In genomic region chr11:95067042-95067827, GRCh38 we compare ENCODE assay signal across 8 cellular contexts. TPM values are rescaled to one million over a fixed set of nuclear protein-coding genes. Genes with fewer than 3 reads are reported as not detected.
DNase-seq lines count a peak whose midpoint lies in the region; ATAC-seq and TF ChIP-seq lines count a peak whose summit lies in the region.

No MANE protein-coding gene starts in this region.

- peak in 52 of 56 donors; percentile 20 to 66 (median 49) for TF ChIP-seq CTCF in dorsolateral prefrontal cortex (IDR thresholded peaks at IDR 0.05 in 54 of 56, conservative IDR thresholded peaks at IDR 0.05 in 2 of 56; ENCODE audit: low read depth in 1 of 56, partially characterized antibody in 56 of 56)
- peak; percentile 70 for TF ChIP-seq CTCF in lower lobe of right lung (IDR thresholded peaks at IDR 0.05)

- H3K27ac ChIP-seq in dorsolateral prefrontal cortex (peak overlapping the region; percentile 88 to 99 (median 96)), lower lobe of right lung (peak overlapping the region; percentile 98)

- H3K27me3 ChIP-seq in dorsolateral prefrontal cortex (no peaks in the 10 kb centered on the region), lower lobe of right lung (ENCODE audit: low read depth) (no peaks in the 10 kb centered on the region)

- peak overlapping the region; percentile 68 to 96 (median 83) for H3K4me3 ChIP-seq in dorsolateral prefrontal cortex
- H3K4me3 ChIP-seq in lower lobe of right lung = peak overlapping the region; percentile 82

- intact Hi-C loops in dorsolateral prefrontal cortex (cut with DNase I) = loop anchor here (1.0 to 5.0 kb wide), 6 partner anchors 22 to 164 kb away; partner anchors contain the start of genes CWC15 (in 2 of the 2), ENDOD1 (in 2 of the 2), KDM4D (in 2 of the 2) and SESN3 (in 1 of the 2)
- intact Hi-C loops in lower lobe of right lung (cut with DNase I) = no loop called here

- no peaks in the 10 kb centered on the region for H3K9me3 ChIP-seq in lower lobe of right lung

- peaks cover 27% of the 10 kb centered on the region for H3K4me1 ChIP-seq in lower lobe of right lung

- no peaks in the 10 kb centered on the region for H3K36me3 ChIP-seq in lower lobe of right lung

- DNase-seq in AML-193 (lab: John Stamatoyannopoulos, UW) = peak; percentile 14 to 35
- DNase-seq in NCI-H446 treated with DMSO at 0.1 percent for 48 hours (lab: John Stamatoyannopoulos, UW) = peak; percentile 58
- peak; percentile 55 to 66 for DNase-seq in activated CD4-positive, alpha-beta T cell treated with anti-CD3 and anti-CD28 coated beads, Interleukin-2, amount 50 U/mL, for 24 hours (ENCODE audit: low read depth in 1 of 2, low spot score in 1 of 2)
- peak; percentile 73 to 89 (median 82) for DNase-seq in dorsolateral prefrontal cortex
- peak; percentile 88 for DNase-seq in lower lobe of right lung
- peak; percentile 40 to 67 (median 56) for DNase-seq in stimulated activated CD4-positive, alpha-beta T cell treated with anti-CD3 and anti-CD28 coated beads, TNF-alpha, amount 100 ng/mL, for 4 hours (ENCODE audit: low read depth in 3 of 3)

- peak; percentile 76 for ATAC-seq in GM18909 (IDR thresholded peaks at IDR 0.05; ENCODE audit: poor library complexity, unreplicated experiment)
- peak; percentile 66 for ATAC-seq in HG03175 (IDR thresholded peaks at IDR 0.05; ENCODE audit: unreplicated experiment)
- peak; percentile 90 to 91 for ATAC-seq in lower lobe of right lung

RNA-seq across cellular contexts. Expression of gene SRSF8, which starts 0.5 kb away (rescaled TPM):
- total RNA-seq in dorsolateral prefrontal cortex = 10 to 100 TPM; 28.1 to 69.4 (median 48.2) TPM
- 42.9 TPM for total RNA-seq in lower lobe of right lung

RNA-seq across cellular contexts. Expression of gene KDM4F, which starts 18.0 kb away (rescaled TPM):
- total RNA-seq in dorsolateral prefrontal cortex (not detected), lower lobe of right lung (not detected)

RNA-seq across cellular contexts. Expression of gene ENDOD1, which starts 22.4 kb away (rescaled TPM):
- total RNA-seq in dorsolateral prefrontal cortex (100 to 1,000 TPM in 11 of 120 experiments, 10 to 100 TPM in 109; 49.1 to 144 (median 71.1) TPM), lower lobe of right lung (30.4 TPM)

RNA-seq across cellular contexts. Expression of gene KDM4E, which starts 42.2 kb away (rescaled TPM):
- total RNA-seq in dorsolateral prefrontal cortex (not detected), lower lobe of right lung (not detected)

Comparison
In these comparisons a context has a peak if more than half of its experiments do, and no peak if none do; other contexts are left out.
1. Peak in every context shown above with its lines: DNase-seq, ATAC-seq, H3K4me3 ChIP-seq and H3K27ac ChIP-seq.
2. DNase-seq: peak in every context shown above with its lines; median percentile 88 in lower lobe of right lung; 82 in dorsolateral prefrontal cortex; 60 in activated CD4-positive, alpha-beta T cell treated with anti-CD3 and anti-CD28 coated beads, Interleukin-2, amount 50 U/mL, for 24 hours; 58 in NCI-H446 treated with DMSO at 0.1 percent for 48 hours; 56 in stimulated activated CD4-positive, alpha-beta T cell treated with anti-CD3 and anti-CD28 coated beads, TNF-alpha, amount 100 ng/mL, for 4 hours; 24 in AML-193.